ENCODE assay signal across 13 cellular contexts in the genomic region with DNA sequence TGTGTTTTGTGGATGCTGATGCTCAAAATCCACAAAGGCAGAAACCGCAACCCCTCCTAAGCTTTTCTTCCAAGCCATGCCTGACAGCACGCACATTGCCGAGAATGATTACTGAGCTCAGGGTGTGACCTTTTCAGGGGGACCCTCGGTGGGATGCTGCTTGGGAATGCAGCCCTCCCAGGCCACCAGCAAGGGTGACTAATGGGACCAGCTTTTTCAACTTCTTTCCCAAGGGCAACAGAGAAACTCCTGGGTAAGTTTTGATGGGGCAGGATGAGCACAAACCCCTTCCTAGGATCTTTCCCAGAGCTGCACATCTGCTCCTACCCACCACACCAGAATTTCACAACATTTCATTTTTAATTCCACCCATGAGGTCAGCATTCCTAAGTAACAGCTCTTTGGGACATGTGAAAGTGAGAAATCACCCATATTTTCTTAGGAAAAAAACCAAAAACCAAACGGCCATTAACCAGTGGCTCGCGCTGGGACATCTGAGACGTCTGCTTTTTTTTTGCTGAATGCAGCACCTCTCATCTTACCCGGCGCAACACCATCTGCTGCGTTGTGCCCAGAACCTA.
DNase-seq lines count a peak whose midpoint lies in the region; ATAC-seq and TF ChIP-seq lines count a peak whose summit lies in the region.
"Had no signal": no experiment of that assay in that cellular context is flagged by ENCODE, and none has a peak within 500 bp of the region (broad histone marks: within the 10 kb centered on the region; RNA-seq: fewer than 3 reads in every experiment).

No MANE protein-coding gene starts in this region.

- H3K9me3 Mint-ChIP-seq in activated T-cell treated with anti-CD3 and anti-CD28 coated beads, Interleukin-2, amount 50 U/mL, for 72 hours: peaks cover 0 to 2% of the 10 kb centered on the region in 2 donors
- H3K9me3 Mint-ChIP-seq: activated CD4-positive, alpha-beta memory T cell treated with anti-CD3 and anti-CD28 coated beads for 36 hours had no signal

- no peak overlapping the region for H3K27ac Mint-ChIP-seq in activated T-cell treated with anti-CD3 and anti-CD28 coated beads, Interleukin-2, amount 50 U/mL, for 72 hours
- H3K27ac Mint-ChIP-seq: activated CD4-positive, alpha-beta memory T cell treated with anti-CD3 and anti-CD28 coated beads for 36 hours; activated naive CD8-positive, alpha-beta T cell had no signal

- no peak for TF ChIP-seq CTCF in esophagus squamous epithelium (IDR thresholded peaks at IDR 0.05)

- no peaks in the 10 kb centered on the region for H3K27me3 Mint-ChIP-seq in activated T-cell treated with anti-CD3 and anti-CD28 coated beads, Interleukin-2, amount 50 U/mL, for 72 hours (ENCODE audit: low read depth)
- H3K27me3 Mint-ChIP-seq: activated CD4-positive, alpha-beta memory T cell treated with anti-CD3 and anti-CD28 coated beads for 36 hours; activated naive CD8-positive, alpha-beta T cell had no signal

- intact Hi-C loops in esophagus squamous epithelium (cut with DNase I): no loop called here

- H3K4me1 ChIP-seq in esophagus squamous epithelium: peaks cover 0 to 54% (median 6%) of the 10 kb centered on the region in 3 donors

- H3K27me3 ChIP-seq in esophagus squamous epithelium: no peaks in the 10 kb centered on the region

- H3K4me3 ChIP-seq in esophagus squamous epithelium: no peak overlapping the region

- H3K4me3 Mint-ChIP-seq in activated T-cell treated with anti-CD3 and anti-CD28 coated beads, Interleukin-2, amount 50 U/mL, for 72 hours: no peak overlapping the region
- H3K4me3 Mint-ChIP-seq: activated CD4-positive, alpha-beta memory T cell treated with anti-CD3 and anti-CD28 coated beads for 36 hours; activated naive CD8-positive, alpha-beta T cell had no signal

- peak; percentile 87 for DNase-seq in EH (ENCODE audit: low read depth)
- DNase-seq in NCI-H446 treated with DMSO at 0.1 percent for 48 hours (lab: John Stamatoyannopoulos, UW): peak; percentile 67
- DNase-seq in esophagus squamous epithelium (lab: John Stamatoyannopoulos, UW): no peak
- DNase-seq in renal cortical epithelial cell (ENCODE audit: low read depth): peak; percentile 58
- DNase-seq in activated T-cell treated with anti-CD3 and anti-CD28 coated beads, Interleukin-2, amount 50 U/mL, for 72 hours: no peak
- no peak for DNase-seq in activated CD4-positive, CD25-positive, alpha-beta regulatory T cell (lab: John Stamatoyannopoulos, UW)
- no peak for DNase-seq in HUDEP-2 (lab: John Stamatoyannopoulos, UW; ENCODE audit: unreplicated experiment in 76 of 76)
- DNase-seq: activated CD4-positive, alpha-beta memory T cell treated with anti-CD3 and anti-CD28 coated beads for 36 hours; NCI-H1930; SHP77 treated with DMSO at 0.1 percent for 48 hours had no signal

- ATAC-seq in activated T-cell treated with anti-CD3 and anti-CD28 coated beads, Interleukin-2, amount 50 U/mL, for 72 hours (replicated peaks in 1 of 2): no peak
- ATAC-seq in GM18867 (IDR thresholded peaks at IDR 0.05; ENCODE audit: unreplicated experiment): no peak
- ATAC-seq: left lobe of liver had no signal

- no peaks in the 10 kb centered on the region for H3K36me3 ChIP-seq in esophagus squamous epithelium

- H3K36me3 Mint-ChIP-seq in activated T-cell treated with anti-CD3 and anti-CD28 coated beads, Interleukin-2, amount 50 U/mL, for 72 hours (ENCODE audit: insufficient read depth in 2 of 2): peaks cover 0 to 2% of the 10 kb centered on the region in 2 donors
- H3K36me3 Mint-ChIP-seq: activated CD4-positive, alpha-beta memory T cell treated with anti-CD3 and anti-CD28 coated beads for 36 hours; activated naive CD8-positive, alpha-beta T cell had no signal

- 52 to 61% methylated on average over 7 to 11 of the region's 11 CpGs for WGBS in esophagus squamous epithelium, 2 donors

- peaks cover 35% of the 10 kb centered on the region for H3K4me1 Mint-ChIP-seq in activated T-cell treated with anti-CD3 and anti-CD28 coated beads, Interleukin-2, amount 50 U/mL, for 72 hours (ENCODE audit: low read depth)

- no peak for TF ChIP-seq POLR2A in esophagus squamous epithelium (IDR thresholded peaks at IDR 0.05)

- H3K9me3 ChIP-seq in esophagus squamous epithelium: no peaks in the 10 kb centered on the region

- H3K27ac ChIP-seq in esophagus squamous epithelium: peak overlapping the region in 3 of 4 donors; percentile 20 to 61 (median 36)

Comparison
In these comparisons a context has a peak if more than half of its experiments do, and no peak if none do; other contexts are left out.
1. DNase-seq: peak in EH (single experiment), NCI-H446 treated with DMSO at 0.1 percent for 48 hours (single experiment) and renal cortical epithelial cell (single experiment); none in esophagus squamous epithelium (single experiment), activated T-cell treated with anti-CD3 and anti-CD28 coated beads, Interleukin-2, amount 50 U/mL, for 72 hours (0 of 2), activated CD4-positive, CD25-positive, alpha-beta regulatory T cell (0 of 4) and HUDEP-2 (0 of 76).